12 cellular contexts compared by ENCODE assay signal in the genomic region with DNA sequence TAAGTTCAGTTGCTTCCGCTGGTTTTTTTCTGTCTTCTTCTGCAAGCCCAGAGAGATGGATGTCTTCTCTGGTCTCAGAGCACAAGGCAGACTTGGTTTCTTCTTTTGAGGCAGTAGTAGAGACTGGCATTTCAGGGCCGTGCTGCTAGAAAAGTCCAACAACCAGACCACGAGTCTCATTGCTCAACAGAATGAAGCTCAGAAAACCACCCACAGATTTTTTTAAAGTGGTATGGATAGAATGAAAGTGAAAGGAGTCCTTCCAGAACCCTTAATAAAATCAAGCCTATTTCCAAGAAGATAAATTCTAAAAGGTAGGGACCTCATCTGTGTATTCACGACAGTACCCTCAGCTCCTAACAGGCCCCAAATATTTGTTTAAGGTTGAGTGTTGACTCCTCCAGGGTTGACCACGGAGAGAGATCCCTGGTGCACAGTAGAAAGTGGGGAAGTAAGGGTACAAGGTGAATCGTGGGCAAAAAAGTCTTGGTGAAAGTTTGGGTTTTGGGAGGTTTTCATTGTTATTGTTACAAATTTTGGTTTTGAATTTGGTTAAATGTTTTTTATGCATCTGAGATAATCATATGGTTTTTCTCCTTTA. TPM values are rescaled to one million over a fixed set of nuclear protein-coding genes. Genes with fewer than 3 reads are reported as not detected.
DNase-seq lines count a peak whose midpoint lies in the region; ATAC-seq and TF ChIP-seq lines count a peak whose summit lies in the region.
"Had no signal": no experiment of that assay in that cellular context is flagged by ENCODE, and none has a peak within 500 bp of the region (broad histone marks: within the 10 kb centered on the region; RNA-seq: fewer than 3 reads in every experiment).

No MANE protein-coding gene starts in this region.

- peak overlapping the region; percentile 12 for H3K27ac Mint-ChIP-seq in T-helper 2 cell treated with Interferon-gamma antibody and Interleukin-4, amounts not matched to agents 5 μg/mL and 100 μg/mL, for 36 hours

- no peaks in the 10 kb centered on the region for H3K4me1 ChIP-seq in ACC112 (ENCODE audit: control insufficient read depth, insufficient read depth, low read length, unreplicated experiment)

- no peaks in the 10 kb centered on the region for H3K9me3 Mint-ChIP-seq in T-helper 2 cell treated with Interferon-gamma antibody and Interleukin-4, amounts not matched to agents 5 μg/mL and 100 μg/mL, for 36 hours

- no peaks in the 10 kb centered on the region for H3K27me3 Mint-ChIP-seq in T-helper 2 cell treated with Interferon-gamma antibody and Interleukin-4, amounts not matched to agents 5 μg/mL and 100 μg/mL, for 36 hours (ENCODE audit: low read depth)

- H3K36me3 Mint-ChIP-seq in T-helper 2 cell treated with Interferon-gamma antibody and Interleukin-4, amounts not matched to agents 5 μg/mL and 100 μg/mL, for 36 hours (ENCODE audit: low read depth): no peaks in the 10 kb centered on the region

- DNase-seq in GM13976 (ENCODE audit: low spot score): peak; percentile 47
- DNase-seq in T-helper 2 cell treated with Interferon-gamma antibody and Interleukin-4, amounts not matched to agents 5 μg/mL and 100 μg/mL, for 36 hours (ENCODE audit: low spot score): no peak
- DNase-seq in left lobe of liver (ENCODE audit: low spot score): peak; percentile 61
- DNase-seq in NCI-H2029 treated with DMSO at 0.1 percent for 48 hours (lab: John Stamatoyannopoulos, UW): no peak
- no peak for DNase-seq in erythroblast (lab: John Stamatoyannopoulos, UW)
- DNase-seq: dermis blood vessel endothelial cell; stimulated activated CD4-positive, alpha-beta T cell treated with anti-CD3 and anti-CD28 coated beads, Interleukin-12 subunit alpha, Interleukin-12 subunit beta, amount 100 ng/mL, for 4 hours had no signal

- peak overlapping the region; percentile 66 for H3K4me3 ChIP-seq in ACC112 (ENCODE audit: low read depth, low read length)
- H3K4me3 ChIP-seq: BLaER1 had no signal

- peaks cover 9% of the 10 kb centered on the region for H3K4me1 Mint-ChIP-seq in T-helper 2 cell treated with Interferon-gamma antibody and Interleukin-4, amounts not matched to agents 5 μg/mL and 100 μg/mL, for 36 hours (ENCODE audit: low read depth)

- peak overlapping the region; percentile 97 for H2AFZ ChIP-seq in ACC112 (ENCODE audit: low read length, unreplicated experiment)

- no peak for TF ChIP-seq CTCF in GM13976 (IDR thresholded peaks at IDR 0.05; ENCODE audit: borderline replicate concordance, control extremely low read depth, extremely low read depth, insufficient read depth, missing control alignments)

- in situ Hi-C loops in GM13976 (cut with MboI; ENCODE audit: low sequenced_read_pairs, unreplicated experiment): no loop called here

- no peaks in the 10 kb centered on the region for H3K36me3 ChIP-seq in ACC112 (ENCODE audit: insufficient read depth, low read length)
- H3K36me3 ChIP-seq: BLaER1 had no signal

- H3K27me3 ChIP-seq in ACC112 (ENCODE audit: insufficient read depth, low read length): no peaks in the 10 kb centered on the region
- H3K27me3 ChIP-seq: BLaER1 had no signal

- H3K4me3 Mint-ChIP-seq in T-helper 2 cell treated with Interferon-gamma antibody and Interleukin-4, amounts not matched to agents 5 μg/mL and 100 μg/mL, for 36 hours: peak overlapping the region; percentile 23

- TF ChIP-seq POLR2A in erythroblast (IDR thresholded peaks at IDR 0.05; ENCODE audit: low read length): no peak

- no peak overlapping the region for H3K27ac ChIP-seq in ACC112 (ENCODE audit: low read depth, low read length)
- H3K27ac ChIP-seq: BLaER1 had no signal

- no peaks in the 10 kb centered on the region for H3K79me2 ChIP-seq in ACC112 (ENCODE audit: control insufficient read depth, insufficient read depth, low read length, unreplicated experiment)

- ATAC-seq in left lobe of liver (peak; percentile 76), HG03039 (IDR thresholded peaks at IDR 0.05; ENCODE audit: unreplicated experiment) (no peak), HG03460 (IDR thresholded peaks at IDR 0.05; ENCODE audit: unreplicated experiment) (no peak)

RNA-seq across cellular contexts. Expression of gene DDX6, which starts 43.6 kb away (rescaled TPM):
- 40.1 TPM for total RNA-seq in left lobe of liver

RNA-seq across cellular contexts. Expression of gene CXCR5, which starts 49.2 kb away (rescaled TPM):
- 0.08 TPM for total RNA-seq in left lobe of liver
- total RNA-seq: dermis blood vessel endothelial cell, HT1080 had no signal

Comparison
In these comparisons a context has a peak if more than half of its experiments do, and no peak if none do; other contexts are left out.
1. DNase-seq: peak in GM13976 (single experiment) and left lobe of liver (single experiment); none in T-helper 2 cell treated with Interferon-gamma antibody and Interleukin-4, amounts not matched to agents 5 μg/mL and 100 μg/mL, for 36 hours (single experiment), NCI-H2029 treated with DMSO at 0.1 percent for 48 hours (single experiment) and erythroblast (0 of 2).